Comparison of ENCODE assay signal across 24 cellular contexts in the genomic region with DNA sequence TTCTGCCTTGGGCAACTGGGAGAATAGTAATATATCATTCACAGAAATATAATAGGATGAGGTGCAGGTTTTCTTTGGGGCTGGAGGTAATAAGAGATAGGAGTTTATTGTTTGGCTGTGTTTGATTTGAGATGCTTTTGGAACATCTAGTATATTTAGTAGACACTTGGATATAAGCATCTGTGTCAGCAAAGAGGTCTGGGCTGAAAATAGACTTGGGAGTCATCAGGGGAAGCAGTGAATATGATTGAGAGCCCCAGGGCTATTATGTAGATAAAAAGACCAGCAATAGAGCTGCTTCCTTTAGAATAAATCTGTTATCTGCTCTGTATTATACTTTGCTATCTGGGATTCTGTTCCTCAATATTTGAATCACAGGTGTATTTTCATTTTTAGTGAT.
"Had no signal": no experiment of that assay in that cellular context is flagged by ENCODE, and none has a peak within 500 bp of the region (broad histone marks: within the 10 kb centered on the region; RNA-seq: fewer than 3 reads in every experiment).

No MANE protein-coding gene starts in this region.

- H3K9me3 ChIP-seq: pancreas, prostate gland, thyroid gland had no signal

- H3K27me3 Mint-ChIP-seq: naive thymus-derived CD4-positive, alpha-beta T cell; stimulated activated naive B cell treated with anti-CD40 and anti-IgM and Interleukin-4, amounts not matched to agents 10 μg/mL and 1 μg/mL and 100 μg/mL, for 72 hours had no signal

- H3K27me3 ChIP-seq: breast epithelium, esophagus muscularis mucosa, foreskin keratinocyte, pancreas, stomach, thyroid gland, upper lobe of left lung had no signal

- H3K4me1 ChIP-seq: breast epithelium, foreskin keratinocyte, prostate gland, upper lobe of left lung had no signal

- H3K4me1 Mint-ChIP-seq: naive thymus-derived CD4-positive, alpha-beta T cell; stimulated activated naive B cell treated with anti-CD40 and anti-IgM and Interleukin-4, amounts not matched to agents 10 μg/mL and 1 μg/mL and 100 μg/mL, for 72 hours had no signal

- ATAC-seq: activated naive CD4-positive, alpha-beta T cell treated with anti-CD3 and anti-CD28 coated beads, Interleukin-2, amount 50 U/mL, for 72 hours; activated T-cell treated with anti-CD3 and anti-CD28 coated beads, Interleukin-2, amount 50 U/mL, for 72 hours; naive thymus-derived CD4-positive, alpha-beta T cell; pancreas; stimulated activated naive B cell treated with anti-CD40 and anti-IgM and Interleukin-4, amounts not matched to agents 10 μg/mL and 1 μg/mL and 100 μg/mL, for 72 hours had no signal

- H3K27ac ChIP-seq: breast epithelium, esophagus muscularis mucosa, foreskin keratinocyte, pancreas, prostate gland, stomach, thyroid gland, upper lobe of left lung, VCaP had no signal

- H3K27ac Mint-ChIP-seq: activated naive CD4-positive, alpha-beta T cell treated with anti-CD3 and anti-CD28 coated beads, Interleukin-2, amount 50 U/mL, for 72 hours; activated T-cell treated with anti-CD3 and anti-CD28 coated beads, Interleukin-2, amount 50 U/mL, for 72 hours; naive thymus-derived CD4-positive, alpha-beta T cell; stimulated activated naive B cell treated with anti-CD40 and anti-IgM and Interleukin-4, amounts not matched to agents 10 μg/mL and 1 μg/mL and 100 μg/mL, for 72 hours had no signal

- DNase-seq: activated CD4-positive, alpha-beta T cell treated with anti-CD3 and anti-CD28 coated beads for 4 hours; activated CD4-positive, alpha-beta T cell treated with anti-CD3 and anti-CD28 coated beads, Interleukin-2, amount 50 U/mL, for 4 hours; activated naive CD4-positive, alpha-beta T cell; activated T-cell treated with anti-CD3 and anti-CD28 coated beads for 4 hours; activated T-cell treated with anti-CD3 and anti-CD28 coated beads, Interleukin-2, amount 50 U/mL, for 72 hours; dermis blood vessel endothelial cell; effector CD4-positive, alpha-beta T cell; foreskin keratinocyte; mammary epithelial cell; naive thymus-derived CD4-positive, alpha-beta T cell; nucleus accumbens; pancreas; retina; stimulated activated CD4-positive, alpha-beta T cell treated with anti-CD3 and anti-CD28 coated beads, Interleukin-15, amount 100 ng/mL, for 24 hours; stimulated activated CD4-positive, alpha-beta T cell treated with anti-CD3 and anti-CD28 coated beads, Interleukin-2, amount 100 ng/mL, for 24 hours; stimulated activated naive B cell treated with anti-CD40 and anti-IgM and Interleukin-4, amounts not matched to agents 10 μg/mL and 1 μg/mL and 100 μg/mL, for 72 hours; stomach; thyroid gland; upper lobe of left lung had no signal

- H3K36me3 ChIP-seq: pancreas, prostate gland had no signal

- H3K4me3 ChIP-seq: breast epithelium, esophagus muscularis mucosa, pancreas, prostate gland, stomach, thyroid gland, upper lobe of left lung had no signal

- H3K4me3 Mint-ChIP-seq: activated T-cell treated with anti-CD3 and anti-CD28 coated beads, Interleukin-2, amount 50 U/mL, for 72 hours; naive thymus-derived CD4-positive, alpha-beta T cell; stimulated activated naive B cell treated with anti-CD40 and anti-IgM and Interleukin-4, amounts not matched to agents 10 μg/mL and 1 μg/mL and 100 μg/mL, for 72 hours had no signal
